In the genomic region with DNA sequence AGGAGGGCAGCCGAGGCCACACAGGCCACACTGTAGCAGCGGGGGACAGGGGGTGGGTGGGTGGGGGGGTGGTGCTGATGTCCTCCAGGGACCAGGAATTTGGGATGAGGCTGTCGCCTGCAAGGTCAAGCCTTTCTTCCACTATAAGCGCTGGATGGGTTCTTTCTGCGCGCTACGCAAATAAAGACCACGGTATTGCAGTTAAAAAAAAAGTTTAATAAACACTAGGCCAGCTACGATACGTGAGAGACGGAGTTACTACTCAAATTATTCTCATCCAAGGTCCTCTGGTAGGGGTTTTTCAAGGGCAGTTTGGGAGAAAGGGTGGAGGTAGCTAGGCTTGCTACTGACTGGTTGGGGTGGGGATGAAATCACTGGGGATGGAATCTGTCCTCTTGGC, we compare ENCODE assay signal across 7 cellular contexts. TPM values are rescaled to one million over a fixed set of nuclear protein-coding genes. Genes with fewer than 3 reads are reported as not detected.
DNase-seq lines count a peak whose midpoint lies in the region; ATAC-seq and TF ChIP-seq lines count a peak whose summit lies in the region.

No MANE protein-coding gene starts in this region.

- DNase-seq in HFF-Myc (ENCODE audit: extremely low read depth, low read depth) (no peak), immature natural killer cell (no peak), testis (no peak), GM13976 (ENCODE audit: low spot score) (no peak), left lobe of liver (ENCODE audit: low spot score) (no peak)
- no peak for DNase-seq in activated CD8-positive, alpha-beta T cell treated with anti-CD3 and anti-CD28 coated beads, Interleukin-2, amount 10 ng/mL, durations not matched to agents 7 days and 5 days

- in situ Hi-C loops in GM13976 (cut with MboI; ENCODE audit: low sequenced_read_pairs, unreplicated experiment), result no loop called here

- POLR2A ChIA-PET in activated CD8-positive, alpha-beta T cell treated with anti-CD3 and anti-CD28 coated beads, Interleukin-2, amount 10 ng/mL, durations not matched to agents 7 days and 5 days (lab: Charles Lee), result interaction anchor here (1.1 to 1.9 kb wide), 4 partner anchors 38 to 371 kb away, joined by 4 to 21 read pairs (median 5); a partner anchor contains a TSS

- H3K4me3 ChIP-seq in HFF-Myc (replicated peaks; ENCODE audit: low read depth, low read length) (peak overlapping the region; percentile 70), testis (peak overlapping the region; percentile 94 to 97)

- H3K9me3 ChIP-seq in testis, result no peaks in the 10 kb centered on the region

- H3K9me3 Mint-ChIP-seq in activated CD8-positive, alpha-beta T cell treated with anti-CD3 and anti-CD28 coated beads, Interleukin-2, amount 10 ng/mL, durations not matched to agents 7 days and 5 days (ENCODE audit: insufficient read depth), result peaks cover 9% of the 10 kb centered on the region
- peaks cover 0 to 1% (median 0%) of the 10 kb centered on the region in 6 donors for H3K9me3 Mint-ChIP-seq in immature natural killer cell

- peak overlapping the region; percentile 97 for H3K27ac Mint-ChIP-seq in activated CD8-positive, alpha-beta T cell treated with anti-CD3 and anti-CD28 coated beads, Interleukin-2, amount 10 ng/mL, durations not matched to agents 7 days and 5 days
- peak overlapping the region; percentile 95 to 99 (median 97) for H3K27ac Mint-ChIP-seq in immature natural killer cell

- no peak for ATAC-seq in activated CD8-positive, alpha-beta T cell treated with anti-CD3 and anti-CD28 coated beads, Interleukin-2, amount 10 ng/mL, durations not matched to agents 7 days and 5 days
- ATAC-seq in left lobe of liver (no peak), HG03280 (IDR thresholded peaks at IDR 0.05; ENCODE audit: unreplicated experiment) (no peak)

- CTCF ChIA-PET in activated CD8-positive, alpha-beta T cell treated with anti-CD3 and anti-CD28 coated beads, Interleukin-2, amount 10 ng/mL, durations not matched to agents 7 days and 5 days (lab: Charles Lee), result interaction anchor here (1.3 kb wide), 1 partner anchor 236 kb away, joined by 3 read pairs; no protein-coding TSS in a partner anchor

- no peaks in the 10 kb centered on the region for H3K27me3 Mint-ChIP-seq in activated CD8-positive, alpha-beta T cell treated with anti-CD3 and anti-CD28 coated beads, Interleukin-2, amount 10 ng/mL, durations not matched to agents 7 days and 5 days (ENCODE audit: low read depth)
- peaks cover 4 to 11% (median 8%) of the 10 kb centered on the region in 3 donors for H3K27me3 Mint-ChIP-seq in immature natural killer cell (ENCODE audit: low read depth in 3 of 3)

- TF ChIP-seq POLR2A in testis (IDR thresholded peaks at IDR 0.05), result no peak

- WGBS in testis, 2 donors, result 21 to 33% methylated on average over 11 of the region's 11 CpGs

- peaks cover 6% of the 10 kb centered on the region for H3K4me1 ChIP-seq in testis

- peak overlapping the region; percentile 91 to 96 for H3K27ac ChIP-seq in testis

- H3K36me3 ChIP-seq in testis (ENCODE audit: low read depth, missing control alignments), result no peaks in the 10 kb centered on the region

- peaks cover 32% of the 10 kb centered on the region for H3K36me3 Mint-ChIP-seq in activated CD8-positive, alpha-beta T cell treated with anti-CD3 and anti-CD28 coated beads, Interleukin-2, amount 10 ng/mL, durations not matched to agents 7 days and 5 days (ENCODE audit: low read depth)
- peaks cover 0 to 5% (median 4%) of the 10 kb centered on the region in 3 donors for H3K36me3 Mint-ChIP-seq in immature natural killer cell

- intact Hi-C loops in testis (cut with DNase I; ENCODE audit: low total_unique reads), result no loop called here

- no peaks in the 10 kb centered on the region for H3K27me3 ChIP-seq in testis

- H3K4me3 Mint-ChIP-seq in activated CD8-positive, alpha-beta T cell treated with anti-CD3 and anti-CD28 coated beads, Interleukin-2, amount 10 ng/mL, durations not matched to agents 7 days and 5 days, result peak overlapping the region; percentile 99
- peak overlapping the region; percentile 96 to 99 (median 97) for H3K4me3 Mint-ChIP-seq in immature natural killer cell

- H3K4me1 Mint-ChIP-seq in activated CD8-positive, alpha-beta T cell treated with anti-CD3 and anti-CD28 coated beads, Interleukin-2, amount 10 ng/mL, durations not matched to agents 7 days and 5 days (ENCODE audit: low read depth), result peaks cover 29% of the 10 kb centered on the region
- H3K4me1 Mint-ChIP-seq in immature natural killer cell, result peaks cover 35 to 43% of the 10 kb centered on the region in 2 donors

- no peak for TF ChIP-seq CTCF in HFF-Myc (IDR thresholded peaks at IDR 0.05; ENCODE audit: low read depth, low read length, missing control alignments)
- TF ChIP-seq CTCF in testis (IDR thresholded peaks at IDR 0.05), result no peak
- no peak for TF ChIP-seq CTCF in GM13976 (IDR thresholded peaks at IDR 0.05; ENCODE audit: borderline replicate concordance, control extremely low read depth, extremely low read depth, insufficient read depth, missing control alignments)

RNA-seq across cellular contexts. Expression of a gene that starts 0.5 kb away (rescaled TPM):
- total RNA-seq in activated CD8-positive, alpha-beta T cell treated with anti-CD3 and anti-CD28 coated beads, Interleukin-2, amount 10 ng/mL, durations not matched to agents 7 days and 5 days, result 10 to 100 TPM in 1 of 2 experiments, 1 to 10 TPM in 1; 9.8 to 11.6 TPM
- polyA plus RNA-seq in immature natural killer cell (10 to 100 TPM; 18.6 to 39.5 (median 19.1) TPM), testis (ENCODE audit: insufficient read depth, low read depth, low replicate concordance) (18.9 TPM)
- total RNA-seq in testis (10 to 100 TPM; 22.4 to 30.2 TPM), left lobe of liver (7.6 TPM)

RNA-seq across cellular contexts. Expression of a gene that starts 38.2 kb away (rescaled TPM):
- 1 to 10 TPM; 3.1 to 3.2 TPM for total RNA-seq in activated CD8-positive, alpha-beta T cell treated with anti-CD3 and anti-CD28 coated beads, Interleukin-2, amount 10 ng/mL, durations not matched to agents 7 days and 5 days
- polyA plus RNA-seq in immature natural killer cell (1 to 10 TPM; 1.0 to 5.3 (median 1.2) TPM), testis (ENCODE audit: insufficient read depth, low read depth, low replicate concordance) (21.0 TPM)
- total RNA-seq in testis (10 to 100 TPM; 13.7 to 29.1 TPM), left lobe of liver (4.6 TPM)
